Comparison of ENCODE assay signal across 1 cellular context in the genomic region with DNA sequence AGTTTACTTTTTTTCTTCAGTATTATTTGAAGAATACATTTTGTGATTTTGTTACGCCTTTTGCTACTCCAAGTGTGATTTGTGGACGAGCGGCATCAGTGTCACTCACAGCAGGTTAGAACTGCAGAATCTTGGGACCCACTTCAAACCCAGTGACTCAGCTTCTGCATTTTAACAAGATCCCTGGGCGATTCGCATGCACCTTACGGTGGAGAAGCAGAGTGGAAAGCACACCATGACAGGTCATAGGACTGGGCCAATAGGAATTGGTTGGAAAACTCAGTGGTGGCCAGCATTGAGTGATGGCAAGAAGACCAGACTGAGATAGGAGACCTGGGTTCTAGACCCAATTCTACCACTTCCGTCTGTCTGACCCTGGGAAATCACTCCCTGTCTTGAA.
TF ChIP-seq lines count a peak whose summit lies in the region.

No MANE protein-coding gene starts in this region.

TF ChIP-seq in GM23338, 12 proteins besides CTCF, POLR2A, EP300 and RAD21:
- TF ChIP-seq, protein P1, sequence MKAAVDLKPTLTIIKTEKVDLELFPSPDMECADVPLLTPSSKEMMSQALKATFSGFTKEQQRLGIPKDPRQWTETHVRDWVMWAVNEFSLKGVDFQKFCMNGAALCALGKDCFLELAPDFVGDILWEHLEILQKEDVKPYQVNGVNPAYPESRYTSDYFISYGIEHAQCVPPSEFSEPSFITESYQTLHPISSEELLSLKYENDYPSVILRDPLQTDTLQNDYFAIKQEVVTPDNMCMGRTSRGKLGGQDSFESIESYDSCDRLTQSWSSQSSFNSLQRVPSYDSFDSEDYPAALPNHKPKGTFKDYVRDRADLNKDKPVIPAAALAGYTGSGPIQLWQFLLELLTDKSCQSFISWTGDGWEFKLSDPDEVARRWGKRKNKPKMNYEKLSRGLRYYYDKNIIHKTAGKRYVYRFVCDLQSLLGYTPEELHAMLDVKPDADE (IDR thresholded peaks at IDR 0.05): no peak
- TF ChIP-seq JUNB (IDR thresholded peaks at IDR 0.05; ENCODE audit: unreplicated experiment) (no peak), CREB1 (CRISPR knock-in tag; IDR thresholded peaks at IDR 0.05; ENCODE audit: low read depth) (no peak), STAT1 (IDR thresholded peaks at IDR 0.05; ENCODE audit: unreplicated experiment) (no peak), EZH2 (IDR thresholded peaks at IDR 0.05; ENCODE audit: low read depth, unreplicated experiment) (no peak), ZNF114 (CRISPR knock-in tag; IDR thresholded peaks at IDR 0.05) (no peak), ZNF331 (CRISPR knock-in tag; IDR thresholded peaks at IDR 0.05; ENCODE audit: low read depth) (no peak), NANOG (IDR thresholded peaks at IDR 0.05; ENCODE audit: borderline replicate concordance) (no peak), EZH2phosphoT487 (IDR thresholded peaks at IDR 0.05; ENCODE audit: unreplicated experiment) (no peak), POLR2AphosphoS5 (IDR thresholded peaks at IDR 0.05; ENCODE audit: low read depth) (no peak)
- TF ChIP-seq, protein P2, sequence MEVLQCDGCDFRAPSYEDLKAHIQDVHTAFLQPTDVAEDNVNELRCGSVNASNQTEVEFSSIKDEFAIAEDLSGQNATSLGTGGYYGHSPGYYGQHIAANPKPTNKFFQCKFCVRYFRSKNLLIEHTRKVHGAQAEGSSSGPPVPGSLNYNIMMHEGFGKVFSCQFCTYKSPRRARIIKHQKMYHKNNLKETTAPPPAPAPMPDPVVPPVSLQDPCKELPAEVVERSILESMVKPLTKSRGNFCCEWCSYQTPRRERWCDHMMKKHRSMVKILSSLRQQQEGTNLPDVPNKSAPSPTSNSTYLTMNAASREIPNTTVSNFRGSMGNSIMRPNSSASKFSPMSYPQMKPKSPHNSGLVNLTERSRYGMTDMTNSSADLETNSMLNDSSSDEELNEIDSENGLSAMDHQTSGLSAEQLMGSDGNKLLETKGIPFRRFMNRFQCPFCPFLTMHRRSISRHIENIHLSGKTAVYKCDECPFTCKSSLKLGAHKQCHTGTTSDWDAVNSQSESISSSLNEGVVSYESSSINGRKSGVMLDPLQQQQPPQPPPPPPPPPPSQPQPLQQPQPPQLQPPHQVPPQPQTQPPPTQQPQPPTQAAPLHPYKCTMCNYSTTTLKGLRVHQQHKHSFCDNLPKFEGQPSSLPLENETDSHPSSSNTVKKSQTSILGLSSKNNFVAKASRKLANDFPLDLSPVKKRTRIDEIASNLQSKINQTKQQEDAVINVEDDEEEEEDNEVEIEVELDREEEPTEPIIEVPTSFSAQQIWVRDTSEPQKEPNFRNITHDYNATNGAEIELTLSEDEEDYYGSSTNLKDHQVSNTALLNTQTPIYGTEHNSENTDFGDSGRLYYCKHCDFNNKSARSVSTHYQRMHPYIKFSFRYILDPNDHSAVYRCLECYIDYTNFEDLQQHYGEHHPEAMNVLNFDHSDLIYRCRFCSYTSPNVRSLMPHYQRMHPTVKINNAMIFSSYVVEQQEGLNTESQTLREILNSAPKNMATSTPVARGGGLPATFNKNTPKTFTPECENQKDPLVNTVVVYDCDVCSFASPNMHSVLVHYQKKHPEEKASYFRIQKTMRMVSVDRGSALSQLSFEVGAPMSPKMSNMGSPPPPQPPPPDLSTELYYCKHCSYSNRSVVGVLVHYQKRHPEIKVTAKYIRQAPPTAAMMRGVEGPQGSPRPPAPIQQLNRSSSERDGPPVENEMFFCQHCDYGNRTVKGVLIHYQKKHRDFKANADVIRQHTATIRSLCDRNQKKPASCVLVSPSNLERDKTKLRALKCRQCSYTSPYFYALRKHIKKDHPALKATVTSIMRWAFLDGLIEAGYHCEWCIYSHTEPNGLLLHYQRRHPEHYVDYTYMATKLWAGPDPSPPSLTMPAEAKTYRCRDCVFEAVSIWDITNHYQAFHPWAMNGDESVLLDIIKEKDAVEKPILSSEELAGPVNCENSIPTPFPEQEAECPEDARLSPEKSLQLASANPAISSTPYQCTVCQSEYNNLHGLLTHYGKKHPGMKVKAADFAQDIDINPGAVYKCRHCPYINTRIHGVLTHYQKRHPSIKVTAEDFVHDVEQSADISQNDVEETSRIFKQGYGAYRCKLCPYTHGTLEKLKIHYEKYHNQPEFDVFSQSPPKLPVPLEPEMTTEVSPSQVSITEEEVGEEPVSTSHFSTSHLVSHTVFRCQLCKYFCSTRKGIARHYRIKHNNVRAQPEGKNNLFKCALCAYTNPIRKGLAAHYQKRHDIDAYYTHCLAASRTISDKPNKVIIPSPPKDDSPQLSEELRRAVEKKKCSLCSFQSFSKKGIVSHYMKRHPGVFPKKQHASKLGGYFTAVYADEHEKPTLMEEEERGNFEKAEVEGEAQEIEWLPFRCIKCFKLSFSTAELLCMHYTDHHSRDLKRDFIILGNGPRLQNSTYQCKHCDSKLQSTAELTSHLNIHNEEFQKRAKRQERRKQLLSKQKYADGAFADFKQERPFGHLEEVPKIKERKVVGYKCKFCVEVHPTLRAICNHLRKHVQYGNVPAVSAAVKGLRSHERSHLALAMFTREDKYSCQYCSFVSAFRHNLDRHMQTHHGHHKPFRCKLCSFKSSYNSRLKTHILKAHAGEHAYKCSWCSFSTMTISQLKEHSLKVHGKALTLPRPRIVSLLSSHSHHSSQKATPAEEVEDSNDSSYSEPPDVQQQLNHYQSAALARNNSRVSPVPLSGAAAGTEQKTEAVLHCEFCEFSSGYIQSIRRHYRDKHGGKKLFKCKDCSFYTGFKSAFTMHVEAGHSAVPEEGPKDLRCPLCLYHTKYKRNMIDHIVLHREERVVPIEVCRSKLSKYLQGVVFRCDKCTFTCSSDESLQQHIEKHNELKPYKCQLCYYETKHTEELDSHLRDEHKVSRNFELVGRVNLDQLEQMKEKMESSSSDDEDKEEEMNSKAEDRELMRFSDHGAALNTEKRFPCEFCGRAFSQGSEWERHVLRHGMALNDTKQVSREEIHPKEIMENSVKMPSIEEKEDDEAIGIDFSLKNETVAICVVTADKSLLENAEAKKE (CRISPR knock-in tag; IDR thresholded peaks at IDR 0.05): no peak
- TF ChIP-seq, protein P3, sequence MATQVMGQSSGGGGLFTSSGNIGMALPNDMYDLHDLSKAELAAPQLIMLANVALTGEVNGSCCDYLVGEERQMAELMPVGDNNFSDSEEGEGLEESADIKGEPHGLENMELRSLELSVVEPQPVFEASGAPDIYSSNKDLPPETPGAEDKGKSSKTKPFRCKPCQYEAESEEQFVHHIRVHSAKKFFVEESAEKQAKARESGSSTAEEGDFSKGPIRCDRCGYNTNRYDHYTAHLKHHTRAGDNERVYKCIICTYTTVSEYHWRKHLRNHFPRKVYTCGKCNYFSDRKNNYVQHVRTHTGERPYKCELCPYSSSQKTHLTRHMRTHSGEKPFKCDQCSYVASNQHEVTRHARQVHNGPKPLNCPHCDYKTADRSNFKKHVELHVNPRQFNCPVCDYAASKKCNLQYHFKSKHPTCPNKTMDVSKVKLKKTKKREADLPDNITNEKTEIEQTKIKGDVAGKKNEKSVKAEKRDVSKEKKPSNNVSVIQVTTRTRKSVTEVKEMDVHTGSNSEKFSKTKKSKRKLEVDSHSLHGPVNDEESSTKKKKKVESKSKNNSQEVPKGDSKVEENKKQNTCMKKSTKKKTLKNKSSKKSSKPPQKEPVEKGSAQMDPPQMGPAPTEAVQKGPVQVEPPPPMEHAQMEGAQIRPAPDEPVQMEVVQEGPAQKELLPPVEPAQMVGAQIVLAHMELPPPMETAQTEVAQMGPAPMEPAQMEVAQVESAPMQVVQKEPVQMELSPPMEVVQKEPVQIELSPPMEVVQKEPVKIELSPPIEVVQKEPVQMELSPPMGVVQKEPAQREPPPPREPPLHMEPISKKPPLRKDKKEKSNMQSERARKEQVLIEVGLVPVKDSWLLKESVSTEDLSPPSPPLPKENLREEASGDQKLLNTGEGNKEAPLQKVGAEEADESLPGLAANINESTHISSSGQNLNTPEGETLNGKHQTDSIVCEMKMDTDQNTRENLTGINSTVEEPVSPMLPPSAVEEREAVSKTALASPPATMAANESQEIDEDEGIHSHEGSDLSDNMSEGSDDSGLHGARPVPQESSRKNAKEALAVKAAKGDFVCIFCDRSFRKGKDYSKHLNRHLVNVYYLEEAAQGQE (IDR thresholded peaks at IDR 0.05; ENCODE audit: unreplicated experiment): no peak
